Comparison of ENCODE assay signal across 1 cellular context in genomic region chr20:33710681-33711445, GRCh38.
TF ChIP-seq lines count a peak whose summit lies in the region.

No MANE protein-coding gene starts in this region.

TF ChIP-seq in IMR-90, 13 proteins besides CTCF, POLR2A, EP300 and RAD21:
- TF ChIP-seq, protein P1, sequence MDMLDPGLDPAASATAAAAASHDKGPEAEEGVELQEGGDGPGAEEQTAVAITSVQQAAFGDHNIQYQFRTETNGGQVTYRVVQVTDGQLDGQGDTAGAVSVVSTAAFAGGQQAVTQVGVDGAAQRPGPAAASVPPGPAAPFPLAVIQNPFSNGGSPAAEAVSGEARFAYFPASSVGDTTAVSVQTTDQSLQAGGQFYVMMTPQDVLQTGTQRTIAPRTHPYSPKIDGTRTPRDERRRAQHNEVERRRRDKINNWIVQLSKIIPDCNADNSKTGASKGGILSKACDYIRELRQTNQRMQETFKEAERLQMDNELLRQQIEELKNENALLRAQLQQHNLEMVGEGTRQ (IDR thresholded peaks at IDR 0.05; ENCODE audit: low read depth, low read length): no peak
- TF ChIP-seq RCOR1 (IDR thresholded peaks at IDR 0.05; ENCODE audit: insufficient replicate concordance, low read length): no peak
- no peak for TF ChIP-seq MAFK (IDR thresholded peaks at IDR 0.05; ENCODE audit: low read depth, low read length)
- TF ChIP-seq CHD1 (IDR thresholded peaks at IDR 0.05; ENCODE audit: low read depth, low read length): no peak
- no peak for TF ChIP-seq FOS (IDR thresholded peaks at IDR 0.05; ENCODE audit: low read depth, low read length)
- TF ChIP-seq BHLHE40 (IDR thresholded peaks at IDR 0.05; ENCODE audit: low read depth, low read length): no peak
- TF ChIP-seq RFX5 (IDR thresholded peaks at IDR 0.05; ENCODE audit: low read depth, low read length): no peak
- TF ChIP-seq SMC3 (IDR thresholded peaks at IDR 0.05; ENCODE audit: low read depth, low read length): no peak
- TF ChIP-seq NFE2L2 (IDR thresholded peaks at IDR 0.05; ENCODE audit: low read depth, low read length): no peak
- no peak for TF ChIP-seq ELK1 (IDR thresholded peaks at IDR 0.05; ENCODE audit: borderline replicate concordance, low read depth, low read length)
- TF ChIP-seq MXI1 (IDR thresholded peaks at IDR 0.05; ENCODE audit: borderline replicate concordance, low read depth, low read length): no peak
